18 cellular contexts compared by ENCODE assay signal in genomic region chr2:238010572-238010971, GRCh38. TPM values are rescaled to one million over a fixed set of nuclear protein-coding genes. Genes with fewer than 3 reads are reported as not detected.
DNase-seq lines count a peak whose midpoint lies in the region; ATAC-seq and TF ChIP-seq lines count a peak whose summit lies in the region.
"Had no signal": no experiment of that assay in that cellular context is flagged by ENCODE, and none has a peak within 500 bp of the region (broad histone marks: within the 10 kb centered on the region; RNA-seq: fewer than 3 reads in every experiment).

No MANE protein-coding gene starts in this region.

- no peak overlapping the region for H3K4me3 Mint-ChIP-seq in activated T-cell treated with anti-CD3 and anti-CD28 coated beads, Interleukin-2, amount 50 U/mL, for 24 hours
- H3K4me3 Mint-ChIP-seq in activated T-cell treated with anti-CD3 and anti-CD28 coated beads, Interleukin-2, amount 50 U/mL, for 4 hours, result no peak overlapping the region
- H3K4me3 Mint-ChIP-seq in stimulated activated naive CD8-positive, alpha-beta T cell treated with anti-CD3 and anti-CD28 coated beads, Interleukin-15, Interleukin-2, amounts not matched to agents 100 ng/mL and 50 ng/mL, for 24 hours, result no peak overlapping the region
- H3K4me3 Mint-ChIP-seq in nephron progenitor cell, result no peak overlapping the region
- H3K4me3 Mint-ChIP-seq: CD4-positive, alpha-beta T cell; H9 had no signal

- H3K4me1 Mint-ChIP-seq in activated T-cell treated with anti-CD3 and anti-CD28 coated beads, Interleukin-2, amount 50 U/mL, for 24 hours (ENCODE audit: low read depth), result peaks cover 48% of the 10 kb centered on the region
- peaks cover 46% of the 10 kb centered on the region for H3K4me1 Mint-ChIP-seq in activated T-cell treated with anti-CD3 and anti-CD28 coated beads, Interleukin-2, amount 50 U/mL, for 4 hours (ENCODE audit: low read depth)
- H3K4me1 Mint-ChIP-seq in stimulated activated naive CD8-positive, alpha-beta T cell treated with anti-CD3 and anti-CD28 coated beads, Interleukin-15, Interleukin-2, amounts not matched to agents 100 ng/mL and 50 ng/mL, for 24 hours (ENCODE audit: low read depth), result peaks cover 72% of the 10 kb centered on the region
- H3K4me1 Mint-ChIP-seq in nephron progenitor cell, result no peaks in the 10 kb centered on the region
- H3K4me1 Mint-ChIP-seq: H9 had no signal

- H3K9me3 Mint-ChIP-seq in activated T-cell treated with anti-CD3 and anti-CD28 coated beads, Interleukin-2, amount 50 U/mL, for 24 hours, result no peaks in the 10 kb centered on the region
- no peaks in the 10 kb centered on the region for H3K9me3 Mint-ChIP-seq in activated T-cell treated with anti-CD3 and anti-CD28 coated beads, Interleukin-2, amount 50 U/mL, for 4 hours
- H3K9me3 Mint-ChIP-seq in stimulated activated naive CD8-positive, alpha-beta T cell treated with anti-CD3 and anti-CD28 coated beads, Interleukin-15, Interleukin-2, amounts not matched to agents 100 ng/mL and 50 ng/mL, for 24 hours, result no peaks in the 10 kb centered on the region
- H3K9me3 Mint-ChIP-seq in nephron progenitor cell, result no peaks in the 10 kb centered on the region
- H3K9me3 Mint-ChIP-seq: CD4-positive, alpha-beta T cell; H9 had no signal

- peaks cover 62% of the 10 kb centered on the region for H3K36me3 Mint-ChIP-seq in activated T-cell treated with anti-CD3 and anti-CD28 coated beads, Interleukin-2, amount 50 U/mL, for 24 hours (ENCODE audit: low read depth)
- peaks cover 36% of the 10 kb centered on the region for H3K36me3 Mint-ChIP-seq in activated T-cell treated with anti-CD3 and anti-CD28 coated beads, Interleukin-2, amount 50 U/mL, for 4 hours (ENCODE audit: insufficient read depth)
- H3K36me3 Mint-ChIP-seq in stimulated activated naive CD8-positive, alpha-beta T cell treated with anti-CD3 and anti-CD28 coated beads, Interleukin-15, Interleukin-2, amounts not matched to agents 100 ng/mL and 50 ng/mL, for 24 hours (ENCODE audit: low read depth), result peaks cover 52% of the 10 kb centered on the region
- peaks cover 27% of the 10 kb centered on the region for H3K36me3 Mint-ChIP-seq in nephron progenitor cell (ENCODE audit: low read depth)

- DNase-seq in activated T-cell treated with anti-CD3 and anti-CD28 coated beads, Interleukin-2, amount 50 U/mL, for 24 hours, result no peak
- DNase-seq in activated T-cell treated with anti-CD3 and anti-CD28 coated beads, Interleukin-2, amount 50 U/mL, for 4 hours, result no peak
- no peak for DNase-seq in stimulated activated naive CD8-positive, alpha-beta T cell treated with anti-CD3 and anti-CD28 coated beads, Interleukin-15, Interleukin-2, amounts not matched to agents 100 U/mL and 50 U/mL, for 24 hours
- DNase-seq in nephron progenitor cell, result no peak
- DNase-seq in NCI-H1694 treated with DMSO at 0.1 percent for 48 hours (lab: John Stamatoyannopoulos, UW), result no peak
- DNase-seq in iPS-NIHi11 (ENCODE audit: low spot score), result no peak
- DNase-seq: Caco-2; CD4-positive, alpha-beta T cell; H9; KG1; NCI-H187; NCI-H2107; NCI-H510A; NCI-H748 treated with DMSO at 0.1 percent for 48 hours; NK-92 treated with Interleukin-12 subunit alpha and Interleukin-12 subunit beta, amount 100 ng/mL, for 24 hours had no signal

- H3K27me3 Mint-ChIP-seq in activated T-cell treated with anti-CD3 and anti-CD28 coated beads, Interleukin-2, amount 50 U/mL, for 24 hours, result no peaks in the 10 kb centered on the region
- no peaks in the 10 kb centered on the region for H3K27me3 Mint-ChIP-seq in activated T-cell treated with anti-CD3 and anti-CD28 coated beads, Interleukin-2, amount 50 U/mL, for 4 hours (ENCODE audit: low read depth)
- H3K27me3 Mint-ChIP-seq in stimulated activated naive CD8-positive, alpha-beta T cell treated with anti-CD3 and anti-CD28 coated beads, Interleukin-15, Interleukin-2, amounts not matched to agents 100 ng/mL and 50 ng/mL, for 24 hours, result no peaks in the 10 kb centered on the region
- no peaks in the 10 kb centered on the region for H3K27me3 Mint-ChIP-seq in nephron progenitor cell (ENCODE audit: low read depth, poor library complexity)
- H3K27me3 Mint-ChIP-seq: CD4-positive, alpha-beta T cell had no signal

- peak overlapping the region; percentile 1 for H3K27ac Mint-ChIP-seq in activated T-cell treated with anti-CD3 and anti-CD28 coated beads, Interleukin-2, amount 50 U/mL, for 24 hours
- peak overlapping the region; percentile 38 for H3K27ac Mint-ChIP-seq in stimulated activated naive CD8-positive, alpha-beta T cell treated with anti-CD3 and anti-CD28 coated beads, Interleukin-15, Interleukin-2, amounts not matched to agents 100 ng/mL and 50 ng/mL, for 24 hours
- H3K27ac Mint-ChIP-seq in nephron progenitor cell, result peak overlapping the region; percentile 0

- no peak for ATAC-seq in activated T-cell treated with anti-CD3 and anti-CD28 coated beads, Interleukin-2, amount 50 U/mL, for 4 hours
- no peak for ATAC-seq in stimulated activated naive CD8-positive, alpha-beta T cell treated with anti-CD3 and anti-CD28 coated beads, Interleukin-15, Interleukin-2, amounts not matched to agents 100 U/mL and 50 U/mL, for 24 hours
- no peak for ATAC-seq in GM18511 (IDR thresholded peaks at IDR 0.05; ENCODE audit: unreplicated experiment)
- ATAC-seq: A549 had no signal

- no peak for TF ChIP-seq CTCF in nephron progenitor cell (IDR thresholded peaks at IDR 0.05)

RNA-seq across cellular contexts. Expression of gene UBE2F, which starts 43.8 kb away (rescaled TPM):
- 10 to 100 TPM; 64.2 to 66.2 (median 66.1) TPM for total RNA-seq in activated T-cell treated with anti-CD3 and anti-CD28 coated beads, Interleukin-2, amount 50 U/mL, for 4 hours

RNA-seq across cellular contexts. Expression of gene SCLY, which starts 50.2 kb away (rescaled TPM):
- 10 to 100 TPM; 46.4 to 63.5 (median 60.1) TPM for total RNA-seq in activated T-cell treated with anti-CD3 and anti-CD28 coated beads, Interleukin-2, amount 50 U/mL, for 4 hours
